In the genomic region with DNA sequence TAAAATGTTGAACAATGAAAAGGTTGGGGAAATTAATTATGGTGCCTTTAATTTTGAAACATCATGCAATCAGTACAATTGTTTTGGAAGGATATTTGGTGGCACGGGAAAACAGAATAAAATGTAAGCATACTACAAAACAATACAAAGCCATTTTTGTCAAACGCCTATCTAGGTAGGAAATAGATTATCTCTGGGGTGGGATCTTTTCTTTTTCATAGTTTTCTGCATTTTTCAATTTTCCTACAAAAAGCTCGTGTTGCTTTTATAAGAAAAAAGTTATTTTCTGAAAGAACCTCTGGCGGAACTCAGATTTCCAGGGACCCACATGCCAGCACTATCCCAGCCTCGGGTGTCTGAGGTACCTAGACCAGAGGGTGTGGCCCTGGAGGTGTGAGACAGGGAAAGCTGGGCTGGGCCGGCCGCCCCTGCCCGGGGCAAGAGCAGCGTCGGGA, we compare ENCODE assay signal across 8 cellular contexts. TPM values are rescaled to one million over a fixed set of nuclear protein-coding genes. Genes with fewer than 3 reads are reported as not detected.
DNase-seq lines count a peak whose midpoint lies in the region; TF ChIP-seq lines count a peak whose summit lies in the region.

No MANE protein-coding gene starts in this region.

- peaks cover 10% of the 10 kb centered on the region for H3K9me3 Mint-ChIP-seq in glutamatergic neuron (ENCODE audit: unreplicated experiment)

- H3K36me3 Mint-ChIP-seq in glutamatergic neuron (ENCODE audit: unreplicated experiment) = no peaks in the 10 kb centered on the region

- H3K27ac Mint-ChIP-seq in glutamatergic neuron (ENCODE audit: unreplicated experiment) = peak overlapping the region; percentile 65

- no peaks in the 10 kb centered on the region for H3K36me3 ChIP-seq in H7 (replicated peaks; ENCODE audit: control insufficient read depth, insufficient read depth, low read length)
- no peaks in the 10 kb centered on the region for H3K36me3 ChIP-seq in WERI-Rb-1

- H3K4me3 Mint-ChIP-seq in glutamatergic neuron (ENCODE audit: unreplicated experiment) = peak overlapping the region; percentile 81

- no peak for TF ChIP-seq CTCF in WERI-Rb-1 (IDR thresholded peaks at IDR 0.05; ENCODE audit: low read depth, low read length)
- TF ChIP-seq CTCF in glutamatergic neuron (IDR thresholded peaks at IDR 0.05; ENCODE audit: partially characterized antibody, unreplicated experiment) = no peak

- H3K4me3 ChIP-seq in H7 (ENCODE audit: insufficient read depth, low read depth, low read length) = peak overlapping the region; percentile 71
- peak overlapping the region; percentile 74 for H3K4me3 ChIP-seq in WERI-Rb-1 (ENCODE audit: low read depth, low read length)
- peak overlapping the region; percentile 68 for H3K4me3 ChIP-seq in skeletal muscle cell (ENCODE audit: low read depth, low read length)

- H3K27me3 ChIP-seq in H7 (ENCODE audit: control insufficient read depth, insufficient read depth, low read length) = no peaks in the 10 kb centered on the region
- no peaks in the 10 kb centered on the region for H3K27me3 ChIP-seq in WERI-Rb-1 (ENCODE audit: insufficient read depth, low read depth, severe bottlenecking)

- H3K27me3 Mint-ChIP-seq in glutamatergic neuron (ENCODE audit: unreplicated experiment) = peaks cover 10% of the 10 kb centered on the region

- peaks cover 8% of the 10 kb centered on the region for H3K4me1 Mint-ChIP-seq in glutamatergic neuron (ENCODE audit: low read depth, unreplicated experiment)

- H3K27ac ChIP-seq in WERI-Rb-1 = peak overlapping the region; percentile 73

- no peak for DNase-seq in H7
- DNase-seq in WERI-Rb-1 = no peak
- DNase-seq in glutamatergic neuron = no peak
- no peak for DNase-seq in skeletal muscle cell (ENCODE audit: low read depth)
- DNase-seq in activated effector memory CD4-positive, alpha-beta T cell treated with Interleukin-2 at 50 U/mL for 16 hours = no peak
- no peak for DNase-seq in DMS53 (lab: John Stamatoyannopoulos, UW)
- DNase-seq in NCI-H1105 (lab: John Stamatoyannopoulos, UW) = no peak
- no peak for DNase-seq in AG08396 (ENCODE audit: low spot score)

- no peaks in the 10 kb centered on the region for H3K9me3 ChIP-seq in WERI-Rb-1 (ENCODE audit: severe bottlenecking)

RNA-seq across cellular contexts. Expression of a gene that starts 1.0 kb away (rescaled TPM):
- total RNA-seq in H7 (2014; rRNA removed; shearing (Covaris generic)) = 37.6 and 38.2 TPM in 2 replicates
- 54.6 TPM for total RNA-seq in glutamatergic neuron (ENCODE audit: unreplicated experiment)

RNA-seq across cellular contexts. Expression of a gene that starts 20.6 kb away (rescaled TPM):
- 20.0 and 22.2 TPM in 2 replicates for total RNA-seq in H7 (2014; rRNA removed; shearing (Covaris generic))
- 23.2 TPM for total RNA-seq in glutamatergic neuron (ENCODE audit: unreplicated experiment)
